Comparison of ENCODE assay signal across 9 cellular contexts in genomic region chr13:106619688-106620555, GRCh38. TPM values are rescaled to one million over a fixed set of nuclear protein-coding genes. Genes with fewer than 3 reads are reported as not detected.
DNase-seq lines count a peak whose midpoint lies in the region; ATAC-seq and TF ChIP-seq lines count a peak whose summit lies in the region.
"Had no signal": no experiment of that assay in that cellular context is flagged by ENCODE, and none has a peak within 500 bp of the region (broad histone marks: within the 10 kb centered on the region; RNA-seq: fewer than 3 reads in every experiment).

No MANE protein-coding gene starts in this region.

- H3K4me3 ChIP-seq in DND-41 (ENCODE audit: low read depth in 1 of 2, low read length in 2 of 2), result no peak overlapping the region

- ATAC-seq in DND-41 (ENCODE audit: insufficient read depth, low read depth), result peak; percentile 95
- ATAC-seq in GM19395 (IDR thresholded peaks at IDR 0.05; ENCODE audit: unreplicated experiment), result peak; percentile 99
- ATAC-seq in HG03280 (IDR thresholded peaks at IDR 0.05; ENCODE audit: unreplicated experiment), result peak; percentile 95

- H3K36me3 Mint-ChIP-seq in activated T-helper 2 cell treated with anti-CD3 and anti-CD28 coated beads, Interferon-gamma antibody, Interleukin-2, Interleukin-4, amounts not matched to agents 10 μg/mL and 5 μg/mL and 100 μg/mL, durations not matched to agents 14 hours and 24 hours and 36 hours (ENCODE audit: low read depth), result no peaks in the 10 kb centered on the region

- H3K4me1 Mint-ChIP-seq in activated T-helper 2 cell treated with anti-CD3 and anti-CD28 coated beads, Interferon-gamma antibody, Interleukin-2, Interleukin-4, amounts not matched to agents 10 μg/mL and 5 μg/mL and 100 μg/mL, durations not matched to agents 14 hours and 24 hours and 36 hours (ENCODE audit: low read depth), result no peaks in the 10 kb centered on the region

- no peaks in the 10 kb centered on the region for H3K27me3 ChIP-seq in DND-41 (ENCODE audit: insufficient read depth, low read length, poor library complexity)

- no peak overlapping the region for H3K27ac Mint-ChIP-seq in activated T-helper 2 cell treated with anti-CD3 and anti-CD28 coated beads, Interferon-gamma antibody, Interleukin-2, Interleukin-4, amounts not matched to agents 10 μg/mL and 5 μg/mL and 100 μg/mL, durations not matched to agents 14 hours and 24 hours and 36 hours
- H3K27ac Mint-ChIP-seq: dendritic cell treated with granulocyte-macrophage colony-stimulating factor and Interleukin-4, amounts not matched to agents 40 ng/mL and 50 ng/mL, for 4 days had no signal

- no peak overlapping the region for H3K27ac ChIP-seq in DND-41 (ENCODE audit: low read length)

- no peak overlapping the region for H3K4me3 Mint-ChIP-seq in activated T-helper 2 cell treated with anti-CD3 and anti-CD28 coated beads, Interferon-gamma antibody, Interleukin-2, Interleukin-4, amounts not matched to agents 10 μg/mL and 5 μg/mL and 100 μg/mL, durations not matched to agents 14 hours and 24 hours and 36 hours (ENCODE audit: low read depth)
- H3K4me3 Mint-ChIP-seq: dendritic cell treated with granulocyte-macrophage colony-stimulating factor and Interleukin-4, amounts not matched to agents 40 ng/mL and 50 ng/mL, for 4 days had no signal

- DNase-seq in DND-41 (peak; percentile 34), NCI-H2227 (lab: John Stamatoyannopoulos, UW; ENCODE audit: unreplicated experiment) (peak; percentile 7), globus pallidus (ENCODE audit: low spot score) (peak; percentile 60), pons (ENCODE audit: low spot score) (peak; percentile 71)
- DNase-seq in activated CD4-positive, alpha-beta T cell treated with anti-CD3 and anti-CD28 coated beads for 48 hours, result peak; percentile 20
- no peak for DNase-seq in activated T-helper 2 cell treated with anti-CD3 and anti-CD28 coated beads, Interferon-gamma antibody, Interleukin-2, Interleukin-4, amounts not matched to agents 10 μg/mL and 5 μg/mL and 100 μg/mL, durations not matched to agents 14 hours and 24 hours and 36 hours (ENCODE audit: low spot score)

- H3K9me3 Mint-ChIP-seq in activated T-helper 2 cell treated with anti-CD3 and anti-CD28 coated beads, Interferon-gamma antibody, Interleukin-2, Interleukin-4, amounts not matched to agents 10 μg/mL and 5 μg/mL and 100 μg/mL, durations not matched to agents 14 hours and 24 hours and 36 hours, result no peaks in the 10 kb centered on the region
- H3K9me3 Mint-ChIP-seq: dendritic cell treated with granulocyte-macrophage colony-stimulating factor and Interleukin-4, amounts not matched to agents 40 ng/mL and 50 ng/mL, for 4 days had no signal

- H4K20me1 ChIP-seq in DND-41 (ENCODE audit: insufficient read depth, low read length), result no peaks in the 10 kb centered on the region

- H3K4me1 ChIP-seq in DND-41 (ENCODE audit: insufficient read depth, low read length), result no peaks in the 10 kb centered on the region; the same call in 1 of the 2 replicates

- H3K27me3 Mint-ChIP-seq in activated T-helper 2 cell treated with anti-CD3 and anti-CD28 coated beads, Interferon-gamma antibody, Interleukin-2, Interleukin-4, amounts not matched to agents 10 μg/mL and 5 μg/mL and 100 μg/mL, durations not matched to agents 14 hours and 24 hours and 36 hours (ENCODE audit: low read depth), result peaks cover 27% of the 10 kb centered on the region

- H3K9ac ChIP-seq in DND-41 (ENCODE audit: low read depth, low read length), result no peak overlapping the region

- no peak overlapping the region for H3K4me2 ChIP-seq in DND-41 (ENCODE audit: insufficient read depth, low read length)

- intact Hi-C loops in activated T-helper 2 cell treated with anti-CD3 and anti-CD28 coated beads, Interferon-gamma antibody, Interleukin-2, Interleukin-4, amounts not matched to agents 10 μg/mL and 5 μg/mL and 100 μg/mL, durations not matched to agents 14 hours and 24 hours and 36 hours (cut with micrococcal nuclease), result loop anchor here (5.0 kb wide), 1 partner anchor 83 kb away; the partner anchor contains the start of gene EFNB2

- H3K9me3 ChIP-seq in DND-41 (ENCODE audit: insufficient read depth, low read length, severe bottlenecking), result no peaks in the 10 kb centered on the region

- no peaks in the 10 kb centered on the region for H3K36me3 ChIP-seq in DND-41 (ENCODE audit: insufficient read depth, low read length)

- TF ChIP-seq CTCF in DND-41 (IDR thresholded peaks at IDR 0.05; ENCODE audit: borderline replicate concordance, extremely low read depth, low read length, poor library complexity, severe bottlenecking), result peak; percentile 84

- peak overlapping the region; percentile 51; the same call in 1 of the 2 replicates for H2AFZ ChIP-seq in DND-41 (ENCODE audit: low read depth, low read length)

- no peaks in the 10 kb centered on the region for H3K79me2 ChIP-seq in DND-41 (ENCODE audit: insufficient read depth, low read length)

RNA-seq across cellular contexts. Expression of gene ARGLU1, which starts 52.0 kb away (rescaled TPM):
- total RNA-seq in activated T-helper 2 cell treated with anti-CD3 and anti-CD28 coated beads, Interferon-gamma antibody, Interleukin-2, Interleukin-4, amounts not matched to agents 10 μg/mL and 5 μg/mL and 100 μg/mL, durations not matched to agents 14 hours and 24 hours and 36 hours, result 90.4 and 92.7 TPM in 2 replicates
